Comparison of ENCODE assay signal across 17 cellular contexts in genomic region chr1:25573961-25574360, GRCh38.
"Had no signal": no experiment of that assay in that cellular context is flagged by ENCODE, and none has a peak within 500 bp of the region (broad histone marks: within the 10 kb centered on the region; RNA-seq: fewer than 3 reads in every experiment).

No MANE protein-coding gene starts in this region.

- H3K27me3 ChIP-seq: esophagus muscularis mucosa, right atrium auricular region, tibial nerve had no signal

- H3K4me3 Mint-ChIP-seq: T-helper 2 cell treated with Interferon-gamma antibody and Interleukin-4, amounts not matched to agents 5 μg/mL and 100 μg/mL, for 36 hours had no signal

- FAIRE-seq: endometrium had no signal

- H3K9me3 Mint-ChIP-seq: T-helper 2 cell treated with Interferon-gamma antibody and Interleukin-4, amounts not matched to agents 5 μg/mL and 100 μg/mL, for 36 hours had no signal

- H3K27ac Mint-ChIP-seq: progenitor cell of endocrine pancreas; T-helper 2 cell treated with Interferon-gamma antibody and Interleukin-4, amounts not matched to agents 5 μg/mL and 100 μg/mL, for 36 hours had no signal

- ATAC-seq: activated CD4-positive, CD25-positive, alpha-beta regulatory T cell treated with anti-CD3 and anti-CD28 coated beads, Interleukin-2, amount 50 U/mL, for 24 hours had no signal

- DNase-seq: activated CD4-positive, alpha-beta T cell treated with anti-CD3 and anti-CD28 coated beads, Interleukin-2, amount 50 U/mL, for 1 hour; activated CD8-positive, alpha-beta memory T cell treated with anti-CD3 and anti-CD28 coated beads for 24 hours; activated naive CD4-positive, alpha-beta T cell; hippocampal formation; kidney glomerular epithelial cell; midbrain; stimulated activated CD4-positive, alpha-beta T cell treated with anti-CD3 and anti-CD28 coated beads, Interleukin-4, amount 100 ng/mL, for 24 hours; stimulated activated naive CD4-positive, alpha-beta T cell had no signal

- H3K36me3 ChIP-seq: esophagus muscularis mucosa, right atrium auricular region, tibial nerve had no signal

- H3K4me3 ChIP-seq: esophagus muscularis mucosa, lung, right atrium auricular region, skin epidermis, tibial nerve had no signal

- H3K27ac ChIP-seq: esophagus muscularis mucosa, right atrium auricular region, skin epidermis, tibial nerve had no signal

- H3K9me3 ChIP-seq: esophagus muscularis mucosa, right atrium auricular region, tibial nerve had no signal
